16 cellular contexts compared by ENCODE assay signal in the genomic region with DNA sequence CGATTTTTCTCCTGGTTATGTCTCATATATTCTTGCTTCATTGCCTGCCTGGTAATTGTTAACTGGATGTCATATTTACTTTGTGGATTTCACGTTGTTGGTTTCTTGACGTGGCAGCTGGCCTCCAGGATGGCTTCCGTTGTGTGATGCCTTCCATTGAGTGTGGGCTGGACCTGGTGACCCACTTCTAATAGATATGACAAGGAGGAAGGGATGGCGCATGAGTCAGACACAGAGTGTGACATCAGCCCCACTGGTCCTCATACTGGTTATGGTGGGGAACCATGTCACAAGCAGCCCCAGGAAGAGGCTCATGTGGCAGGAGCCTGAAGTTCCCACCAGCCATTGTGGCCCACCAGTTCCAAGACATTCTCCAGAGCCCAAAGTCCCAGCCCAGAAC. TPM values are rescaled to one million over a fixed set of nuclear protein-coding genes. Genes with fewer than 3 reads are reported as not detected.
DNase-seq lines count a peak whose midpoint lies in the region; ATAC-seq and TF ChIP-seq lines count a peak whose summit lies in the region.
"Had no signal": no experiment of that assay in that cellular context is flagged by ENCODE, and none has a peak within 500 bp of the region (broad histone marks: within the 10 kb centered on the region; RNA-seq: fewer than 3 reads in every experiment).

No MANE protein-coding gene starts in this region.

- in situ Hi-C loops in Caki2 (cut with HindIII; ENCODE audit: low pct_unique_long_range_greater_than_20kb, low sequenced_read_pairs): no loop called here

- no peaks in the 10 kb centered on the region for H3K36me3 Mint-ChIP-seq in WTC11
- H3K36me3 Mint-ChIP-seq in CD4-positive, alpha-beta T cell (ENCODE audit: low read depth): no peaks in the 10 kb centered on the region
- H3K36me3 Mint-ChIP-seq: CD8-positive, alpha-beta memory T cell had no signal

- POLR2A ChIA-PET in WTC11 (lab: Charles Lee): no interaction called here
- POLR2A ChIA-PET in CD4-positive, alpha-beta T cell (lab: Charles Lee): no interaction called here

- H3K4me3 Mint-ChIP-seq in WTC11: no peak overlapping the region
- H3K4me3 Mint-ChIP-seq in CD4-positive, alpha-beta T cell: no peak overlapping the region
- H3K4me3 Mint-ChIP-seq: CD8-positive, alpha-beta memory T cell had no signal

- H3K27ac Mint-ChIP-seq in WTC11: no peak overlapping the region
- H3K27ac Mint-ChIP-seq in CD4-positive, alpha-beta T cell: no peak overlapping the region
- H3K27ac Mint-ChIP-seq: CD8-positive, alpha-beta memory T cell had no signal

- H3K27me3 Mint-ChIP-seq in WTC11 (ENCODE audit: low read depth): no peaks in the 10 kb centered on the region
- H3K27me3 Mint-ChIP-seq in CD4-positive, alpha-beta T cell: peaks cover 10% of the 10 kb centered on the region

- peak; percentile 27 for DNase-seq in Caki2 (ENCODE audit: low read depth)
- DNase-seq in OCI-M1 (lab: John Stamatoyannopoulos, UW): peak; percentile 4
- DNase-seq in WTC11 (ENCODE audit: low spot score): no peak
- DNase-seq in posterior vena cava (ENCODE audit: low spot score): peak; percentile 20
- DNase-seq in T-helper 1 cell: no peak
- no peak for DNase-seq in CD4-positive, alpha-beta T cell
- DNase-seq: CD8-positive, alpha-beta memory T cell; HCEC 1CT; NCI-H1105; NCI-H1694 treated with DMSO at 0.1 percent for 48 hours; NCI-H2227 treated with DMSO at 0.1 percent for 48 hours; NCI-H524 treated with DMSO at 0.1 percent for 48 hours; Peyer's patch had no signal

- H3K4me1 Mint-ChIP-seq in WTC11: peaks cover 9% of the 10 kb centered on the region
- no peaks in the 10 kb centered on the region for H3K4me1 Mint-ChIP-seq in CD4-positive, alpha-beta T cell (ENCODE audit: low read depth)
- H3K4me1 Mint-ChIP-seq: CD8-positive, alpha-beta memory T cell had no signal

- H3K9me3 Mint-ChIP-seq in WTC11: no peaks in the 10 kb centered on the region
- H3K9me3 Mint-ChIP-seq in CD4-positive, alpha-beta T cell: no peaks in the 10 kb centered on the region
- H3K9me3 Mint-ChIP-seq: CD8-positive, alpha-beta memory T cell had no signal

- no peaks in the 10 kb centered on the region for H3K27me3 ChIP-seq in CD4-positive, alpha-beta T cell (ENCODE audit: control insufficient read depth, insufficient read depth, low read length)
- H3K27me3 ChIP-seq: Peyer's patch had no signal

- no peak for ATAC-seq in WTC11
- ATAC-seq in CD4-positive, alpha-beta T cell (ENCODE audit: poor library complexity): no peak
- ATAC-seq in HG02571 (IDR thresholded peaks at IDR 0.05; ENCODE audit: unreplicated experiment): no peak
- ATAC-seq: Right ventricle myocardium inferior had no signal

- no peak for TF ChIP-seq CTCF in WTC11 (IDR thresholded peaks at IDR 0.05)
- TF ChIP-seq CTCF in CD4-positive, alpha-beta T cell (IDR thresholded peaks at IDR 0.05): no peak

- intact Hi-C loops in posterior vena cava (cut with DNase I): no loop called here
- intact Hi-C loops in CD4-positive, alpha-beta T cell (cut with DNase I, micrococcal nuclease): no loop called here

- CTCF ChIA-PET in WTC11 (lab: Charles Lee): interaction anchor here (1.1 kb wide), 1 partner anchor 115 kb away, joined by 3 read pairs; no protein-coding TSS in a partner anchor
- CTCF ChIA-PET in CD4-positive, alpha-beta T cell (lab: Charles Lee): no interaction called here

- H3K27ac ChIP-seq in CD4-positive, alpha-beta T cell (ENCODE audit: low read depth, low read length): no peak overlapping the region
- H3K27ac ChIP-seq: BLaER1 treated with 17β-estradiol and CSF1 and Interleukin-3, amounts not matched to agents 10 nM and 100 nM had no signal

- no peaks in the 10 kb centered on the region for H3K9me3 ChIP-seq in CD4-positive, alpha-beta T cell (ENCODE audit: control insufficient read depth, low read length)
- H3K9me3 ChIP-seq: BLaER1 treated with 17β-estradiol and CSF1 and Interleukin-3, amounts not matched to agents 10 nM and 100 nM; Peyer's patch had no signal

TF ChIP-seq in WTC11, 78 proteins besides CTCF, POLR2A, EP300 and RAD21:
- TF ChIP-seq FOXJ3 (CRISPR knock-in tag; IDR thresholded peaks at IDR 0.05; ENCODE audit: borderline replicate concordance) (no peak), FOXK1 (CRISPR knock-in tag; IDR thresholded peaks at IDR 0.05) (no peak), MYBL2 (CRISPR knock-in tag; IDR thresholded peaks at IDR 0.05) (no peak), GABPB1 (CRISPR knock-in tag; IDR thresholded peaks at IDR 0.05) (peak; percentile 43; the same call in 1 of the 2 replicates), ZNF532 (CRISPR knock-in tag; IDR thresholded peaks at IDR 0.05; ENCODE audit: borderline replicate concordance) (no peak)
- TF ChIP-seq, protein P1, sequence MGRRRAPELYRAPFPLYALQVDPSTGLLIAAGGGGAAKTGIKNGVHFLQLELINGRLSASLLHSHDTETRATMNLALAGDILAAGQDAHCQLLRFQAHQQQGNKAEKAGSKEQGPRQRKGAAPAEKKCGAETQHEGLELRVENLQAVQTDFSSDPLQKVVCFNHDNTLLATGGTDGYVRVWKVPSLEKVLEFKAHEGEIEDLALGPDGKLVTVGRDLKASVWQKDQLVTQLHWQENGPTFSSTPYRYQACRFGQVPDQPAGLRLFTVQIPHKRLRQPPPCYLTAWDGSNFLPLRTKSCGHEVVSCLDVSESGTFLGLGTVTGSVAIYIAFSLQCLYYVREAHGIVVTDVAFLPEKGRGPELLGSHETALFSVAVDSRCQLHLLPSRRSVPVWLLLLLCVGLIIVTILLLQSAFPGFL (CRISPR knock-in tag; IDR thresholded peaks at IDR 0.05; ENCODE audit: borderline replicate concordance): no peak

RNA-seq across cellular contexts. Expression of gene PAEP, which starts 6.4 kb away (rescaled TPM):
- not detected in 2 replicates for total RNA-seq in Caki2 (2014; rRNA removed; shearing (Covaris generic); ENCODE audit: low replicate concordance)
- not detected in 3 replicates for total RNA-seq in WTC11 (2021)
- not detected for total RNA-seq in posterior vena cava
- total RNA-seq in CD4-positive, alpha-beta T cell: not detected
- total RNA-seq: CD8-positive, alpha-beta memory T cell; Peyer's patch; Right ventricle myocardium inferior had no signal

RNA-seq across cellular contexts. Expression of gene OBP2A, which starts 9.3 kb away (rescaled TPM):
- total RNA-seq in Caki2 (2014; rRNA removed; shearing (Covaris generic); ENCODE audit: low replicate concordance): not detected in 2 replicates
- total RNA-seq in WTC11 (2021): not detected in 3 replicates
- not detected for total RNA-seq in posterior vena cava
- not detected for total RNA-seq in CD4-positive, alpha-beta T cell
- total RNA-seq: CD8-positive, alpha-beta memory T cell; Peyer's patch; Right ventricle myocardium inferior had no signal

RNA-seq across cellular contexts. Expression of gene LCN1, which starts 34.0 kb away (rescaled TPM):
- not detected in 2 replicates for total RNA-seq in Caki2 (2014; rRNA removed; shearing (Covaris generic); ENCODE audit: low replicate concordance)
- total RNA-seq in WTC11 (2021) (not detected in 3 replicates), posterior vena cava (1 to 10 TPM in 1 of 2 donors, not detected in 1; 2.4 TPM)
- not detected for total RNA-seq in CD4-positive, alpha-beta T cell
- total RNA-seq: CD8-positive, alpha-beta memory T cell; Peyer's patch; Right ventricle myocardium inferior had no signal

RNA-seq across cellular contexts. Expression of gene MRPS2, which starts 54.7 kb away (rescaled TPM):
- 30.9 and 50.6 TPM in 2 replicates for total RNA-seq in Caki2 (2014; rRNA removed; shearing (Covaris generic); ENCODE audit: low replicate concordance)
- 74.2 to 78.0 TPM (median 77.6 TPM) in 3 replicates for total RNA-seq in WTC11 (2021)
- total RNA-seq in posterior vena cava: 10 to 100 TPM; 15.9 to 16.3 TPM
- 10 to 100 TPM; 20.8 to 23.2 TPM for total RNA-seq in CD4-positive, alpha-beta T cell

Comparison
In these comparisons a context has a peak if more than half of its experiments do, and no peak if none do; other contexts are left out.
1. DNase-seq: peak in Caki2 (single experiment), OCI-M1 (single experiment) and posterior vena cava (single experiment); none in WTC11 (single experiment), T-helper 1 cell (0 of 5) and CD4-positive, alpha-beta T cell (0 of 10).